ENCODE assay signal across 8 cellular contexts in the genomic region with DNA sequence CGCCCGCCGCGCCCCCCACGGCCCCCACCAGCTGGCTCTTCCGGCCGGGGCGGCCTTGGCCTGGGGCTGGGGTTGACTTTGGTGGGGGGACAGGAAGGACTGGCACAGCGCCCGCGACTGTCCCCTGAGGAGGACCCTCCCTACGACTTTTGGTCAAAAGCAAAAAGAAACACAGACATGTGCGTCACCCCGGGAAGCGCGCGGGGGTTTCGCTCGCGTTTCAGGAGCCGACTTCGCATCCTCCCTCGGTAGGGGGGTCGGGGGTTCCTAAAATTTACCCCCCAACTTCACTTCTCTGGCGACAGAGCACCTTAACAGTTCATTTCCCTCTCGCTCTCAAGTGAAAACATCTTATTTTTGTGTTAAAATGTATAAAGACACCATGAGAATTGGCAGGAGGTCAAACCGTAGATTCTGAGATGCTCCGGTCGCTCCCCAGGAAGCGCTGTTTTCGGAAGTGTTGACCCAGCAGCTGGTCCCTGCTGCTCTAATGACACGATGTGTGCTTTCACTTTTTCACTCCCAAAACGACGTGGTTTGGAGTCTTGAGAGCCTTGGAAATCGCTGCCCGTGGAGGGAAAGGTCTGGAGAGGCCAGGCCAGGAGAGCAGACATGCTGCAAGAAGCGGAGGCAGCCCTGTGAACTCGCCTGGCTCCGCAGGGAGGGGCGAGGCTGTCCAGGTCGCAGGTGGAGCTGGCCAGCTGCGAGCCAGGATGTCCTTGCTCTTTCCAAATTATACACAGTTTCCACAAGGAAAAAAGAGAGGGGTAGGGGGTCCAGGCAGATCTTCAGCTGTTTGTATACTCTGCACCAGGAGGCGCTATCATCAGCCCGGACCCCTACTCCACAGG.
A peak's percentile ranks its signal among the peaks of the same experiment; 100 is the strongest.
DNase-seq lines count a peak whose midpoint lies in the region; ATAC-seq and TF ChIP-seq lines count a peak whose summit lies in the region.

No MANE protein-coding gene starts in this region.

- no peaks in the 10 kb centered on the region for H3K27me3 Mint-ChIP-seq in Calu3 (ENCODE audit: unreplicated experiment)

- no peak for TF ChIP-seq POLR2A in right lobe of liver (IDR thresholded peaks at IDR 0.05)

- DNase-seq in Calu3 (no peak), dorsolateral prefrontal cortex (peak in 4 of 10 donors; percentile 12 to 52 (median 36)), right lobe of liver (peak in 2 of 3 donors; percentile 39 to 60), SIG-M5 treated with dmso at 0.1 percent for 504 hours (lab: John Stamatoyannopoulos, UW; ENCODE audit: unreplicated experiment) (no peak), NCI-H2029 treated with DMSO at 0.1 percent for 48 hours (lab: John Stamatoyannopoulos, UW) (no peak)
- peak in 1 of 2 donors; percentile 48 for DNase-seq in stimulated activated effector memory CD8-positive, alpha-beta T cell treated with anti-CD3 and anti-CD28 coated beads, Interleukin-12 subunit alpha, Interleukin-12 subunit beta, amount 100 ng/mL, for 72 hours (ENCODE audit: low spot score in 2 of 2)

- no peaks in the 10 kb centered on the region for H3K36me3 ChIP-seq in right lobe of liver

- H3K27me3 ChIP-seq in dorsolateral prefrontal cortex (no peaks in the 10 kb centered on the region), right lobe of liver (no peaks in the 10 kb centered on the region)

- ATAC-seq in HG03342 (IDR thresholded peaks at IDR 0.05; ENCODE audit: unreplicated experiment): peak; percentile 42
- ATAC-seq in right lobe of liver: peak; percentile 54 to 59 (median 58)
- ATAC-seq in stimulated activated effector memory CD8-positive, alpha-beta T cell treated with anti-CD3 and anti-CD28 coated beads, Interleukin-12 subunit alpha, Interleukin-12 subunit beta, amount 100 ng/mL, for 72 hours: peak; percentile 19

- intact Hi-C loops in Calu3 (cut with micrococcal nuclease; ENCODE audit: unreplicated experiment) (no loop called here), dorsolateral prefrontal cortex (cut with DNase I) (loop anchor here (5.0 kb wide), 2 partner anchors 331 to 336 kb away; partner anchors contain the start of gene MAP3K1 (in 1 of the 2)), right lobe of liver (cut with DNase I) (no loop called here)

- peaks cover 14% of the 10 kb centered on the region for H3K36me3 Mint-ChIP-seq in Calu3 (ENCODE audit: insufficient read depth, unreplicated experiment)
- no peaks in the 10 kb centered on the region for H3K36me3 Mint-ChIP-seq in stimulated activated effector memory CD8-positive, alpha-beta T cell treated with anti-CD3 and anti-CD28 coated beads, Interleukin-12 subunit alpha, Interleukin-12 subunit beta, amount 100 ng/mL, for 72 hours

- H3K27ac ChIP-seq in dorsolateral prefrontal cortex (peak overlapping the region; percentile 3 to 95 (median 87)), right lobe of liver (peak overlapping the region; percentile 65 to 82 (median 71))

- TF ChIP-seq CTCF in Calu3 (IDR thresholded peaks at IDR 0.05; ENCODE audit: unreplicated experiment) (no peak), WI38 (IDR thresholded peaks at IDR 0.05; ENCODE audit: low read depth, low read length) (peak; percentile 25; the same call in 1 of the 2 replicates), dorsolateral prefrontal cortex (IDR thresholded peaks at IDR 0.05 in 54 of 56, conservative IDR thresholded peaks at IDR 0.05 in 2 of 56; ENCODE audit: low read depth in 1 of 56, partially characterized antibody in 56 of 56) (peak in 38 of 56 donors; percentile 6 to 46 (median 30)), right lobe of liver (IDR thresholded peaks at IDR 0.05) (peak in 3 of 4 donors; percentile 6 to 13 (median 9))

- H3K4me3 ChIP-seq in WI38 (ENCODE audit: low read depth, low read length) (peak overlapping the region; percentile 64), dorsolateral prefrontal cortex (peak overlapping the region; percentile 47 to 91 (median 79)), right lobe of liver (peak overlapping the region; percentile 50 to 58 (median 57))

- CTCF ChIA-PET in Calu3 (lab: Charles Lee): interaction anchor here (0.9 to 1.6 kb wide), 2 partner anchors 346 to 357 kb away, joined by 3 read pairs; no protein-coding TSS in a partner anchor

- peaks cover 0 to 13% (median 0%) of the 10 kb centered on the region in 4 donors for H3K4me1 ChIP-seq in right lobe of liver

- H3K4me1 Mint-ChIP-seq in Calu3 (ENCODE audit: low read depth, unreplicated experiment): peaks cover 19% of the 10 kb centered on the region
- H3K4me1 Mint-ChIP-seq in stimulated activated effector memory CD8-positive, alpha-beta T cell treated with anti-CD3 and anti-CD28 coated beads, Interleukin-12 subunit alpha, Interleukin-12 subunit beta, amount 100 ng/mL, for 72 hours: peaks cover 21% of the 10 kb centered on the region

- peak overlapping the region; percentile 81 for H3K27ac Mint-ChIP-seq in Calu3 (ENCODE audit: unreplicated experiment)
- peak overlapping the region; percentile 61 for H3K27ac Mint-ChIP-seq in stimulated activated effector memory CD8-positive, alpha-beta T cell treated with anti-CD3 and anti-CD28 coated beads, Interleukin-12 subunit alpha, Interleukin-12 subunit beta, amount 100 ng/mL, for 72 hours

- peak overlapping the region; percentile 68 for H3K4me3 Mint-ChIP-seq in Calu3 (ENCODE audit: low read depth, unreplicated experiment)
- peak overlapping the region; percentile 63 for H3K4me3 Mint-ChIP-seq in stimulated activated effector memory CD8-positive, alpha-beta T cell treated with anti-CD3 and anti-CD28 coated beads, Interleukin-12 subunit alpha, Interleukin-12 subunit beta, amount 100 ng/mL, for 72 hours

- no peaks in the 10 kb centered on the region for H3K9me3 Mint-ChIP-seq in Calu3 (ENCODE audit: low read depth, unreplicated experiment)
- H3K9me3 Mint-ChIP-seq in stimulated activated effector memory CD8-positive, alpha-beta T cell treated with anti-CD3 and anti-CD28 coated beads, Interleukin-12 subunit alpha, Interleukin-12 subunit beta, amount 100 ng/mL, for 72 hours: no peaks in the 10 kb centered on the region

- H3K9me3 ChIP-seq in right lobe of liver: no peaks in the 10 kb centered on the region

- 3% methylated on average over 34 of the region's 44 CpGs for WGBS in right lobe of liver (ENCODE audit: insufficient coverage, low coverage, low lambda C conversion rate, missing lambda C conversion rate)

- no TSS peak for BruUV-seq in Calu3 (replicated peaks; lab: Mats Ljungman, UMichigan)

Comparison
In these comparisons a context has a peak if more than half of its experiments do, and no peak if none do; other contexts are left out.
1. DNase-seq: peak in right lobe of liver (2 of 3); none in Calu3 (single experiment), SIG-M5 treated with dmso at 0.1 percent for 504 hours (single experiment) and NCI-H2029 treated with DMSO at 0.1 percent for 48 hours (single experiment).
2. intact Hi-C loops: an anchor here in dorsolateral prefrontal cortex (5.0 kb wide); none called in Calu3 and right lobe of liver.
3. Peak in every context shown above with its lines, with median percentiles within 50 percentile points of each other: ATAC-seq and H3K4me3 ChIP-seq.